Comparison of ENCODE assay signal across 8 cellular contexts in genomic region chr3:136861890-136862610, GRCh38. TPM values are rescaled to one million over a fixed set of nuclear protein-coding genes. Genes with fewer than 3 reads are reported as not detected.
A peak's percentile ranks its signal among the peaks of the same experiment; 100 is the strongest.
DNase-seq lines count a peak whose midpoint lies in the region; ATAC-seq and TF ChIP-seq lines count a peak whose summit lies in the region.

Gene NCK1 (plus strand): TSS chr3:136862208. CDS start chr3:136928002, 65,794 bp downstream.

- peak; percentile 97 for ATAC-seq in GM21619 (IDR thresholded peaks at IDR 0.05; ENCODE audit: unreplicated experiment)

- POLR2A ChIA-PET in PC-9 (lab: Charles Lee; ENCODE audit: unreplicated experiment): interaction anchor here (0.5 to 1.8 kb wide), 10 partner anchors 23 to 666 kb away, joined by 3 to 25 read pairs (median 4); partner anchors contain the start of genes MSL2 and STAG1

- H3K27ac ChIP-seq in PC-9 (peak within 1 kb of the TSS; percentile 82), mucosa of rectum (ENCODE audit: low read depth in 2 of 2, low read length in 2 of 2) (peak within 1 kb of the TSS; percentile 93 to 97)

- H3K4me2 ChIP-seq in PC-9: peak within 1 kb of the TSS; percentile 88

- H3K9me2 ChIP-seq in PC-9 (ENCODE audit: insufficient read depth): no peaks in the 10 kb centered on the region

- H3K36me3 ChIP-seq in PC-9 (ENCODE audit: low read depth) (no peaks in the 10 kb centered on the region; the same call in 1 of the 2 replicates), mucosa of rectum (ENCODE audit: control insufficient read depth in 2 of 2, insufficient read depth in 2 of 2, low read length in 2 of 2) (no peaks in the 10 kb centered on the region)

- TF ChIP-seq CTCF in PC-9 (conservative IDR thresholded peaks at IDR 0.05) (no peak), epithelial cell of proximal tubule (conservative IDR thresholded peaks at IDR 0.05; ENCODE audit: low read depth, low read length) (no peak)

- H3K4me3 ChIP-seq in Jurkat, Clone E6-1 (ENCODE audit: low read length): peak within 1 kb of the TSS; percentile 91
- H3K4me3 ChIP-seq in PC-9 (peak within 1 kb of the TSS; percentile 86), epithelial cell of proximal tubule (ENCODE audit: low read depth, low read length) (peak within 1 kb of the TSS; percentile 91), mucosa of rectum (ENCODE audit: low read length in 2 of 2) (peak within 1 kb of the TSS; percentile 93 to 98)

- H3K4me1 ChIP-seq in PC-9 (replicated peaks; ENCODE audit: insufficient read depth): peaks cover 20% of the 10 kb centered on the region
- H3K4me1 ChIP-seq in mucosa of rectum (ENCODE audit: control insufficient read depth in 2 of 2, insufficient read depth in 2 of 2, low read length in 2 of 2): peaks cover 3 to 6% of the 10 kb centered on the region in 2 donors

- peaks cover 15% of the 10 kb centered on the region for H3F3A ChIP-seq in PC-9 (ENCODE audit: insufficient read depth, low read depth)

- peak within 1 kb of the TSS; percentile 92 to 95 for H3K9ac ChIP-seq in mucosa of rectum (ENCODE audit: low read depth in 1 of 2, low read length in 2 of 2)

- intact Hi-C loops in PC-9 (cut with micrococcal nuclease; ENCODE audit: unreplicated experiment): loop anchor here (1.0 to 5.0 kb wide), 5 partner anchors 43 to 152 kb away; partner anchors contain the start of genes IL20RB, SLC35G2 and STAG1

- CTCF ChIA-PET in PC-9 (lab: Charles Lee): interaction anchor here (0.6 to 3.1 kb wide), 5 partner anchors 23 to 1285 kb away, joined by 3 to 23 read pairs (median 8); partner anchors contain the start of gene STAG1

- peak; percentile 89 for DNase-seq in DMS53 treated with DMSO at 0.1 percent for 48 hours (lab: John Stamatoyannopoulos, UW; ENCODE audit: unreplicated experiment)
- peak; percentile 97 for DNase-seq in Jurkat, Clone E6-1 (ENCODE audit: low read depth, low spot score)
- DNase-seq in PC-9: peak; percentile 92 to 99
- peak; percentile 97 for DNase-seq in activated T-cell treated with anti-CD3 and anti-CD28 coated beads, Interleukin-2, amount 50 U/mL, for 1 hour
- DNase-seq in epithelial cell of proximal tubule (ENCODE audit: low read depth): peak; percentile 65
- peak; percentile 97 for DNase-seq in stimulated activated CD8-positive, alpha-beta memory T cell treated with anti-CD3 and anti-CD28 coated beads, Interleukin-4, amount 100 ng/mL, for 48 hours

- H3K27me3 ChIP-seq in PC-9 (ENCODE audit: insufficient read depth, low read depth): no peaks in the 10 kb centered on the region
- no peaks in the 10 kb centered on the region for H3K27me3 ChIP-seq in mucosa of rectum (ENCODE audit: control insufficient read depth in 2 of 2, insufficient read depth in 2 of 2, low read length in 2 of 2)

- no peaks in the 10 kb centered on the region for H3K9me3 ChIP-seq in PC-9 (ENCODE audit: insufficient read depth, low read depth)
- H3K9me3 ChIP-seq in mucosa of rectum (ENCODE audit: control insufficient read depth in 2 of 2, low read length in 2 of 2): no peaks in the 10 kb centered on the region

- peak within 1 kb of the TSS; percentile 96 for H2AFZ ChIP-seq in PC-9

- peaks cover 72% of the 10 kb centered on the region for H3K79me2 ChIP-seq in PC-9 (ENCODE audit: low read depth)

- H4K20me1 ChIP-seq in PC-9 (ENCODE audit: insufficient read depth): peaks cover 11% of the 10 kb centered on the region; the same call in 1 of the 2 replicates

- no TSS peak for BruUV-seq in PC-9 (replicated peaks; lab: Mats Ljungman, UMichigan)

RNA-seq across cellular contexts. Expression of gene NCK1, which starts in this region (rescaled TPM):
- 66.4 TPM for polyA plus RNA-seq in Jurkat, Clone E6-1 (2012; ENCODE audit: insufficient read depth, insufficient read length)
- total RNA-seq in PC-9 (2021) (42.7 and 71.4 TPM in 2 replicates), epithelial cell of proximal tubule (11.4 and 25.2 TPM in 2 replicates)

Comparison
In these comparisons a context has a peak if more than half of its experiments do, and no peak if none do; other contexts are left out.
1. Peak in every context shown above with its lines: DNase-seq, ATAC-seq, H3K4me3 ChIP-seq and H3K27ac ChIP-seq.